Comparison of ENCODE assay signal across 23 cellular contexts in genomic region chr4:1972414-1972813, GRCh38.
"Had no signal": no experiment of that assay in that cellular context is flagged by ENCODE, and none has a peak within 500 bp of the region (broad histone marks: within the 10 kb centered on the region; RNA-seq: fewer than 3 reads in every experiment).

No MANE protein-coding gene starts in this region.

- ATAC-seq: activated CD8-positive, alpha-beta memory T cell treated with anti-CD3 and anti-CD28 coated beads, Interleukin-2, amount 10 ng/mL, durations not matched to agents 7 days and 5 days; activated CD8-positive, alpha-beta T cell treated with anti-CD3 and anti-CD28 coated beads for 36 hours; left lung; naive thymus-derived CD4-positive, alpha-beta T cell; right cardiac atrium; stimulated activated memory B cell treated with anti-CD40 and anti-IgM and Interleukin-4, amounts not matched to agents 10 μg/mL and 1 μg/mL and 100 μg/mL, for 72 hours had no signal

- H3K4me3 ChIP-seq: body of pancreas, esophagus muscularis mucosa, hepatocyte, left lung, ovary, stomach, thoracic aorta, upper lobe of left lung had no signal

- H3K4me1 ChIP-seq: body of pancreas, esophagus muscularis mucosa, left lung, stomach had no signal

- H3K27ac ChIP-seq: body of pancreas, esophagus muscularis mucosa, hepatocyte, left lung, ovary, stomach, thoracic aorta, upper lobe of left lung, WERI-Rb-1 had no signal

- H3K9me3 ChIP-seq: body of pancreas, esophagus muscularis mucosa, left lung, ovary, stomach, thoracic aorta, upper lobe of left lung had no signal

- H3K27me3 ChIP-seq: body of pancreas, esophagus muscularis mucosa, hepatocyte, left lung, ovary, stomach, upper lobe of left lung had no signal

- DNase-seq: activated CD4-positive, alpha-beta T cell treated with anti-CD3 and anti-CD28 coated beads, Interleukin-2, amount 10 ng/mL, durations not matched to agents 7 days and 5 days; activated CD4-positive, CD25-positive, alpha-beta regulatory T cell treated with anti-CD3 and anti-CD28 coated beads, Interleukin-2, amount 50 U/mL, for 72 hours; activated CD8-positive, alpha-beta memory T cell treated with anti-CD3 and anti-CD28 coated beads, Interleukin-2, amount 10 ng/mL, durations not matched to agents 7 days and 5 days; activated CD8-positive, alpha-beta T cell treated with anti-CD3 and anti-CD28 coated beads for 36 hours; activated effector memory CD4-positive, alpha-beta T cell treated with anti-CD3 and anti-CD28 coated beads, Interleukin-2, amount 50 U/mL, for 16 hours; activated naive CD4-positive, alpha-beta T cell treated with anti-CD3 and anti-CD28 coated beads, Interleukin-2, amount 10 ng/mL, durations not matched to agents 7 days and 5 days; activated T-cell treated with anti-CD3 and anti-CD28 coated beads for 4 hours; amygdala; body of pancreas; glutamatergic neuron; kidney glomerular epithelial cell; naive thymus-derived CD4-positive, alpha-beta T cell; right cardiac atrium; stimulated activated CD4-positive, alpha-beta T cell treated with anti-CD3 and anti-CD28 coated beads, Interleukin-1b, Interleukin-23, amount 100 ng/mL, for 48 hours; stomach; upper lobe of left lung; WERI-Rb-1 had no signal

- H3K36me3 ChIP-seq: ovary had no signal
